Comparison of ENCODE assay signal across 29 cellular contexts in genomic region chr4:6542951-6543350, GRCh38.
"Had no signal": no experiment of that assay in that cellular context is flagged by ENCODE, and none has a peak within 500 bp of the region (broad histone marks: within the 10 kb centered on the region; RNA-seq: fewer than 3 reads in every experiment).

No MANE protein-coding gene starts in this region.

- H3K4me1 Mint-ChIP-seq: activated CD4-positive, alpha-beta T cell treated with anti-CD3 and anti-CD28 coated beads, Interleukin-2, amount 10 ng/mL, durations not matched to agents 7 days and 5 days; activated naive CD8-positive, alpha-beta T cell treated with anti-CD3 and anti-CD28 coated beads, Interleukin-2, amount 50 U/mL, for 24 hours had no signal

- H3K4me1 ChIP-seq: ascending aorta had no signal

- H3K9me3 Mint-ChIP-seq: activated CD4-positive, alpha-beta T cell treated with anti-CD3 and anti-CD28 coated beads, Interleukin-2, amount 10 ng/mL, durations not matched to agents 7 days and 5 days had no signal

- FAIRE-seq: K562, RCC 7860, TTC549 had no signal

- DNase-seq: activated CD4-positive, alpha-beta memory T cell treated with anti-CD3 and anti-CD28 coated beads for 36 hours; activated CD4-positive, alpha-beta T cell treated with anti-CD3 and anti-CD28 coated beads, Interleukin-2, amount 10 ng/mL, durations not matched to agents 7 days and 5 days; activated CD4-positive, CD25-positive, alpha-beta regulatory T cell; activated CD8-positive, alpha-beta memory T cell treated with anti-CD3 and anti-CD28 coated beads for 24 hours; activated effector memory CD4-positive, alpha-beta T cell treated with anti-CD3 and anti-CD28 coated beads, Interleukin-2, amount 50 U/mL, for 16 hours; activated naive CD4-positive, alpha-beta T cell treated with Interleukin-2 at 50 U/mL for 16 hours; activated naive CD8-positive, alpha-beta T cell treated with anti-CD3 and anti-CD28 coated beads, Interleukin-2, amount 50 U/mL, for 24 hours; activated T-cell treated with anti-CD3 and anti-CD28 coated beads, Interleukin-2, amount 50 U/mL, for 4 hours; amniotic stem cell; Karpas-422; MM.1S; NCI-H1105; NCI-H1436; NCI-H187 treated with DMSO at 0.1 percent for 48 hours; NCI-H2081 treated with DMSO at 0.1 percent for 48 hours; NCI-H226; NCI-H748 treated with DMSO at 0.1 percent for 48 hours; PC-3; T-cell; T-helper 2 cell; T1000 had no signal

- H3K36me3 Mint-ChIP-seq: activated CD4-positive, alpha-beta memory T cell treated with anti-CD3 and anti-CD28 coated beads for 36 hours; brain; T-cell had no signal

- H3K4me3 Mint-ChIP-seq: activated CD4-positive, alpha-beta memory T cell treated with anti-CD3 and anti-CD28 coated beads for 36 hours; activated CD4-positive, alpha-beta T cell treated with anti-CD3 and anti-CD28 coated beads, Interleukin-2, amount 10 ng/mL, durations not matched to agents 7 days and 5 days; activated naive CD8-positive, alpha-beta T cell treated with anti-CD3 and anti-CD28 coated beads, Interleukin-2, amount 50 U/mL, for 24 hours; activated T-cell treated with anti-CD3 and anti-CD28 coated beads, Interleukin-2, amount 50 U/mL, for 4 hours; brain; central memory CD8-positive, alpha-beta T cell; T-cell had no signal

- H3K36me3 ChIP-seq: ascending aorta had no signal

- H3K27me3 ChIP-seq: ascending aorta had no signal

- H3K27ac Mint-ChIP-seq: activated CD4-positive, alpha-beta memory T cell treated with anti-CD3 and anti-CD28 coated beads for 36 hours; activated CD4-positive, alpha-beta T cell treated with anti-CD3 and anti-CD28 coated beads, Interleukin-2, amount 10 ng/mL, durations not matched to agents 7 days and 5 days; activated naive CD4-positive, alpha-beta T cell treated with anti-CD3 and anti-CD28 coated beads, Interleukin-2, amount 50 U/mL, for 72 hours; activated naive CD8-positive, alpha-beta T cell treated with anti-CD3 and anti-CD28 coated beads, Interleukin-2, amount 50 U/mL, for 24 hours; brain; T-cell had no signal

- H3K4me3 ChIP-seq: ascending aorta, K562, SK-N-MC had no signal

- H3K27ac ChIP-seq: ascending aorta, SK-N-MC had no signal

- ATAC-seq: activated naive CD4-positive, alpha-beta T cell treated with anti-CD3 and anti-CD28 coated beads, Interleukin-2, amount 50 U/mL, for 72 hours; activated naive CD8-positive, alpha-beta T cell treated with anti-CD3 and anti-CD28 coated beads, Interleukin-2, amount 50 U/mL, for 24 hours; activated T-cell treated with anti-CD3 and anti-CD28 coated beads, Interleukin-2, amount 50 U/mL, for 4 hours; K562; PC-3; T-cell had no signal
